In genomic region chr10:113434950-113435349, GRCh38 we compare ENCODE assay signal across 24 cellular contexts.
DNase-seq lines count a peak whose midpoint lies in the region; ATAC-seq, FAIRE-seq and TF ChIP-seq lines count a peak whose summit lies in the region.
"Had no signal": no experiment of that assay in that cellular context is flagged by ENCODE, and none has a peak within 500 bp of the region (broad histone marks: within the 10 kb centered on the region; RNA-seq: fewer than 3 reads in every experiment).

No MANE protein-coding gene starts in this region.

- peak overlapping the region; percentile 32 for H2BK5ac ChIP-seq in mesenchymal stem cell (ENCODE audit: low read depth, low read length, poor library complexity, severe bottlenecking)

- H2AFZ ChIP-seq in HepG2 (ENCODE audit: low read length) (no peak overlapping the region), mesenchymal stem cell (ENCODE audit: low read depth, low read length) (no peak overlapping the region)

- H3K14ac ChIP-seq in mesenchymal stem cell (ENCODE audit: low read length in 2 of 2) = no peak overlapping the region

- H3K4me2 ChIP-seq in HepG2 (ENCODE audit: low read depth, low read length) = no peak overlapping the region
- H3K4me2 ChIP-seq in mesenchymal stem cell (ENCODE audit: low read length, poor library complexity, severe bottlenecking) = no peak overlapping the region
- H3K4me2 ChIP-seq: A549; BLaER1 treated with 17β-estradiol and CSF1 and Interleukin-3, amounts not matched to agents 10 nM and 100 nM had no signal

- 97% methylated on average over 2 of the region's 2 CpGs for WGBS in liver
- 71% methylated on average over 2 of the region's 2 CpGs for WGBS in HepG2 (ENCODE audit: low lambda C conversion rate)
- WGBS in mesenchymal stem cell = 80% methylated on average over 2 of the region's 2 CpGs

- H3K27ac ChIP-seq in liver (ENCODE audit: low read depth in 1 of 2, low read length in 2 of 2) = no peak overlapping the region
- no peak overlapping the region for H3K27ac ChIP-seq in HepG2 (ENCODE audit: extremely low read length, insufficient read depth, low read length)
- no peak overlapping the region for H3K27ac ChIP-seq in mesenchymal stem cell (ENCODE audit: low read length, poor library complexity, severe bottlenecking)
- H3K27ac ChIP-seq: 22Rv1; A549; BLaER1 treated with 17β-estradiol and CSF1 and Interleukin-3, amounts not matched to agents 10 nM and 100 nM; C4-2B had no signal

- no peak for FAIRE-seq in HepG2 (lab: Jason Lieb, UNC)
- FAIRE-seq: A549, GM12878, GM12892, GM18507 had no signal

- CTCF ChIA-PET in HepG2 (lab: Yijun Ruan, JAX; ENCODE audit: low intra/inter-chr PET ratio, low total read pairs) = no interaction called here

- POLR2A ChIA-PET in HepG2 (lab: Yijun Ruan, JAX) = no interaction called here

- H3K4ac ChIP-seq in mesenchymal stem cell (ENCODE audit: low read depth in 1 of 2, low read length in 2 of 2) = no peak overlapping the region

- H4K91ac ChIP-seq in mesenchymal stem cell (ENCODE audit: low read length) = no peak overlapping the region

- no peak overlapping the region for H3K23ac ChIP-seq in mesenchymal stem cell (ENCODE audit: low read length in 2 of 2)

- H2BK15ac ChIP-seq in mesenchymal stem cell (ENCODE audit: low read depth, poor library complexity, severe bottlenecking) = no peak overlapping the region

- no peak for TF ChIP-seq POLR2A in HepG2 (IDR thresholded peaks at IDR 0.05; ENCODE audit: insufficient read depth in 1 of 2, low read depth in 2 of 2, low read length in 2 of 2)

- H3K27me3 ChIP-seq in liver (ENCODE audit: control insufficient read depth in 4 of 4, insufficient read depth in 4 of 4, low read length in 3 of 4) (no peaks in the 10 kb centered on the region), HepG2 (ENCODE audit: control insufficient read depth in 1 of 2, insufficient read depth in 2 of 2, low read length in 2 of 2) (no peaks in the 10 kb centered on the region; a peak in 1 of 5 replicates), mesenchymal stem cell (ENCODE audit: control insufficient read depth in 1 of 2, insufficient read depth in 1 of 2, low read length in 2 of 2) (peaks cover 13 to 15% of the 10 kb centered on the region in 2 experiments)
- H3K27me3 ChIP-seq: BLaER1 treated with 17β-estradiol and CSF1 and Interleukin-3, amounts not matched to agents 10 nM and 100 nM had no signal

- no peak overlapping the region for H4K8ac ChIP-seq in mesenchymal stem cell (ENCODE audit: low read length)

- no peaks in the 10 kb centered on the region for H3K79me1 ChIP-seq in mesenchymal stem cell (replicated peaks; ENCODE audit: low read length, poor library complexity, severe bottlenecking)

- H3K9ac ChIP-seq in liver (ENCODE audit: low read depth in 1 of 2, low read length in 2 of 2) (no peak overlapping the region), HepG2 (ENCODE audit: insufficient read depth, low read depth, low read length) (no peak overlapping the region), mesenchymal stem cell (ENCODE audit: low read length) (no peak overlapping the region)
- H3K9ac ChIP-seq: BLaER1 treated with 17β-estradiol and CSF1 and Interleukin-3, amounts not matched to agents 10 nM and 100 nM had no signal

- no peak for DNase-seq in HepG2 (ENCODE audit: low spot score)
- no peak for DNase-seq in left lobe of liver (ENCODE audit: low spot score)
- no peak for DNase-seq in mesenchymal stem cell
- no peak for DNase-seq in COLO829 (ENCODE audit: low spot score)
- no peak for DNase-seq in sciatic nerve (ENCODE audit: low spot score)
- DNase-seq: AML-193; CD4-positive, alpha-beta T cell; CD8-positive, alpha-beta T cell; COR-L47; DMS 273 treated with DMSO at 0.1 percent for 48 hours; DMS153; DMS53; DMS79; DND-41; EL; GDM1 had no signal

- no peaks in the 10 kb centered on the region for H3K79me2 ChIP-seq in HepG2 (ENCODE audit: insufficient read depth, low read length)

- TF ChIP-seq CTCF in liver (IDR thresholded peaks at IDR 0.05; ENCODE audit: low read depth, low read length, missing input control) (no peak), HepG2 (CRISPR knock-in tag; IDR thresholded peaks at IDR 0.05) (no peak)

- no TSS peak for BruUV-seq in HepG2 (replicated peaks; lab: Mats Ljungman, UMichigan)

- H2BK12ac ChIP-seq in mesenchymal stem cell (ENCODE audit: low read length in 2 of 2) = no peak overlapping the region

- in situ Hi-C loops in HepG2 (cut with HindIII; ENCODE audit: extremely low pct_ligation_motif_present, low pct_unique_long_range_greater_than_20kb) = no loop called here

- H3K4me1 ChIP-seq in liver (ENCODE audit: control insufficient read depth in 4 of 4, insufficient read depth in 4 of 4, low read length in 3 of 4) (peaks cover 4 to 18% (median 10%) of the 10 kb centered on the region in 4 donors), HepG2 (ENCODE audit: insufficient read depth, low read length) (peaks cover 9% of the 10 kb centered on the region; the same call in 1 of the 2 replicates), mesenchymal stem cell (ENCODE audit: control insufficient read depth, insufficient read depth, low read depth, low read length) (no peaks in the 10 kb centered on the region)
- H3K4me1 ChIP-seq: A549; BLaER1 treated with 17β-estradiol and CSF1 and Interleukin-3, amounts not matched to agents 10 nM and 100 nM had no signal

- no peak overlapping the region for H3K4me3 ChIP-seq in liver (ENCODE audit: low read depth in 1 of 3, low read length in 3 of 3)
- H3K4me3 ChIP-seq in HepG2 (replicated peaks in 1 of 3; ENCODE audit: insufficient read depth in 1 of 3, low read depth in 2 of 3, low read length in 3 of 3) = no peak overlapping the region
- no peak overlapping the region for H3K4me3 ChIP-seq in mesenchymal stem cell (ENCODE audit: insufficient read depth in 1 of 2, low read depth in 1 of 2, low read length in 2 of 2)
- H3K4me3 ChIP-seq: A549; BLaER1 treated with 17β-estradiol and CSF1 and Interleukin-3, amounts not matched to agents 10 nM and 100 nM; GM12878 had no signal

- ATAC-seq in HepG2 (no peak), left lobe of liver (peak; percentile 51), sciatic nerve (no peak)
- ATAC-seq: A549; CD8-positive, alpha-beta T cell; GM12878 had no signal

- H3K9me3 ChIP-seq in liver (ENCODE audit: control insufficient read depth in 4 of 4, low read length in 3 of 4) (peaks cover 0 to 6% (median 0%) of the 10 kb centered on the region in 4 donors), HepG2 (ENCODE audit: low read length) (no peaks in the 10 kb centered on the region), mesenchymal stem cell (ENCODE audit: control insufficient read depth, low read length) (no peaks in the 10 kb centered on the region)

- H2BK120ac ChIP-seq in mesenchymal stem cell (ENCODE audit: low read depth, low read length) = no peak overlapping the region

- no peak overlapping the region for H3K18ac ChIP-seq in mesenchymal stem cell (ENCODE audit: low read depth in 1 of 2, low read length in 2 of 2)

- H3K36me3 ChIP-seq in liver (ENCODE audit: control insufficient read depth in 4 of 4, insufficient read depth in 3 of 4, low read depth in 1 of 4, low read length in 3 of 4) = no peaks in the 10 kb centered on the region
- H3K36me3 ChIP-seq in HepG2 (replicated peaks in 1 of 2; ENCODE audit: control insufficient read depth in 1 of 2, insufficient read depth in 2 of 2, low read length in 2 of 2) = no peaks in the 10 kb centered on the region
- no peaks in the 10 kb centered on the region for H3K36me3 ChIP-seq in mesenchymal stem cell (ENCODE audit: control insufficient read depth in 1 of 2, insufficient read depth in 2 of 2, low read depth in 1 of 2, low read length in 2 of 2)
- H3K36me3 ChIP-seq: BLaER1 treated with 17β-estradiol and CSF1 and Interleukin-3, amounts not matched to agents 10 nM and 100 nM had no signal

- no peaks in the 10 kb centered on the region for H4K20me1 ChIP-seq in HepG2 (ENCODE audit: insufficient read depth, low read length)
- H4K20me1 ChIP-seq: BLaER1 treated with 17β-estradiol and CSF1 and Interleukin-3, amounts not matched to agents 10 nM and 100 nM had no signal

- TF ChIP-seq EP300 in HepG2 (IDR thresholded peaks at IDR 0.05; ENCODE audit: low read depth in 2 of 2, low read length in 2 of 2) (no peak), HepG2 (CRISPR knock-in tag; IDR thresholded peaks at IDR 0.05; ENCODE audit: borderline replicate concordance) (no peak)

- H2AK5ac ChIP-seq in mesenchymal stem cell (ENCODE audit: low read length, severe bottlenecking) = no peak overlapping the region

- TF ChIP-seq RAD21 in liver (IDR thresholded peaks at IDR 0.05) (no peak), HepG2 (CRISPR knock-in tag; IDR thresholded peaks at IDR 0.05) (no peak)

- intact Hi-C loops in HepG2 (cut with micrococcal nuclease; ENCODE audit: unreplicated experiment) = no loop called here
- intact Hi-C loops in sciatic nerve (cut with DNase I) = no loop called here

TF ChIP-seq in liver, 16 proteins besides CTCF, POLR2A, EP300 and RAD21 (continues in another document):
- no peak for TF ChIP-seq NR2F2 (IDR thresholded peaks at IDR 0.05)
- peak; percentile 37 to 51 for TF ChIP-seq HNF4A (conservative IDR thresholded peaks at IDR 0.05)

TF ChIP-seq in HepG2, 621 proteins besides CTCF, POLR2A, EP300 and RAD21 (continues in another document):
- no peak for TF ChIP-seq SNAPC5 (CRISPR knock-in tag; IDR thresholded peaks at IDR 0.05; ENCODE audit: borderline replicate concordance)
- TF ChIP-seq RBM22 (optimal IDR thresholded peaks at IDR 0.05; ENCODE audit: low read length) = no peak
- TF ChIP-seq, protein P1, sequence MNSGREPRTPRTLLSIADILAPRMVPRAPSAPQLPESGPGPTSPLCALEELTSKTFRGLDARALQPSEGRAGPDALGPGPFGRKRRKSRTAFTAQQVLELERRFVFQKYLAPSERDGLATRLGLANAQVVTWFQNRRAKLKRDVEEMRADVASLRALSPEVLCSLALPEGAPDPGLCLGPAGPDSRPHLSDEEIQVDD (CRISPR knock-in tag; IDR thresholded peaks at IDR 0.05; ENCODE audit: borderline replicate concordance) = no peak
- no peak for TF ChIP-seq POLR2G (IDR thresholded peaks at IDR 0.05; ENCODE audit: low read depth, low read length)
- TF ChIP-seq ZNF260 (CRISPR knock-in tag; IDR thresholded peaks at IDR 0.05; ENCODE audit: borderline replicate concordance, low read depth) = no peak
- TF ChIP-seq, protein P2, sequence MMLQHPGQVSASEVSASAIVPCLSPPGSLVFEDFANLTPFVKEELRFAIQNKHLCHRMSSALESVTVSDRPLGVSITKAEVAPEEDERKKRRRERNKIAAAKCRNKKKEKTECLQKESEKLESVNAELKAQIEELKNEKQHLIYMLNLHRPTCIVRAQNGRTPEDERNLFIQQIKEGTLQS (CRISPR knock-in tag; IDR thresholded peaks at IDR 0.05) = no peak
- TF ChIP-seq GABPB1 (CRISPR knock-in tag; IDR thresholded peaks at IDR 0.05) = no peak
- TF ChIP-seq, protein P3, sequence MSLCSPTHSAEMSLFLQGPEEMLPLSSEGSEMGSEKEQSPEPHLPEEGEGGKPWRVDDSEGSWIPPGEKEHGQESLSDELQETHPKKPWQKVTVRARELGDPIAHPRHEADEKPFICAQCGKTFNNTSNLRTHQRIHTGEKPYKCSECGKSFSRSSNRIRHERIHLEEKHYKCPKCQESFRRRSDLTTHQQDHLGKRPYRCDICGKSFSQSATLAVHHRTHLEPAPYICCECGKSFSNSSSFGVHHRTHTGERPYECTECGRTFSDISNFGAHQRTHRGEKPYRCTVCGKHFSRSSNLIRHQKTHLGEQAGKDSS (CRISPR knock-in tag; IDR thresholded peaks at IDR 0.05; ENCODE audit: borderline replicate concordance, low read depth) = no peak
